1 cellular context compared by ENCODE assay signal in the genomic region with DNA sequence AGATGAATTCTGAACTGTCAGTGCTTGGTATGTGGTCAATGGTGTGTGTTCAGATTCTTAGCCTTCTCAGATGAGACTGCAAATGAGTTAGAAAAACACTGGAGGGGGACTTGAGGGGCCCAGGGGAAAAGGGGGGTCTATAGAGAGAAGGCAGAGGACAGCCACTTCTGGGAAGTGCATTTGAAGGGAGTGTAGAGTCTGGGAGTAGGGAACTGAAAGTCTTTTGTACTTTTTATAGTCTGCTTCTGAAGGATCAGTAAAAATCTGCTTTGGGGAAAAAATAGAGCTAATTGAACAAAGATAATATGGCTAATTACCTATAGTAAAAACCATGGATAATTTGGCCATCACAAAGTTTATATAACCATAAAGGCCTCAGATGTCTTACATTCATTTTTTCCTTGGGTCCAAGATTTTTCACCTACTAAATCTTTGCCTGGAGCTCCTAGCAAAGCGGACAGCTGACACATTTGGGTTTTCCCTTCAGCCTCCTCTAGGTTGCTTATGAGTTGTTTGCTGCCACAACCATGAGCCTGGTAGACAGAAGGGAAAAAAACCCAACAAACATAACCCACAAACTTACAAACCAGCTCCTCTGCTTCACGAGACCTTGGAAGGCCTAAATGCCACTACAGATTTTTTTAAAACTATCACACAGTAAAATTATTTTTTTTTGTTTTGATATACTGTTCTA.
TF ChIP-seq lines count a peak whose summit lies in the region.

No MANE protein-coding gene starts in this region.

TF ChIP-seq in GM12878, 131 proteins besides CTCF, POLR2A, EP300 and RAD21 (continued from another document and continues in another):
- TF ChIP-seq SKIL (IDR thresholded peaks at IDR 0.05; ENCODE audit: low read depth, poor library complexity, severe bottlenecking) (peak; percentile 67), HDGF (IDR thresholded peaks at IDR 0.05) (no peak), TCF12 (IDR thresholded peaks at IDR 0.05; ENCODE audit: low read depth, low read length) (peak; percentile 47; the same call in 1 of the 2 replicates), SMC3 (IDR thresholded peaks at IDR 0.05; ENCODE audit: borderline replicate concordance, low read length) (no peak), YBX1 (IDR thresholded peaks at IDR 0.05) (no peak), RCOR1 (conservative IDR thresholded peaks at IDR 0.05; ENCODE audit: low read depth, low read length) (no peak), SUZ12 (IDR thresholded peaks at IDR 0.05; ENCODE audit: unreplicated experiment) (no peak), FOXM1 (IDR thresholded peaks at IDR 0.05; ENCODE audit: low read depth, low read length) (peak; percentile 49; the same call in 1 of the 2 replicates), CBX5 (IDR thresholded peaks at IDR 0.05; ENCODE audit: low read depth) (no peak), CHD4 (IDR thresholded peaks at IDR 0.05) (no peak), RUNX3 (IDR thresholded peaks at IDR 0.05; ENCODE audit: low read length) (peak; percentile 86), ZSCAN29 (IDR thresholded peaks at IDR 0.05) (no peak), KLF5 (IDR thresholded peaks at IDR 0.05; ENCODE audit: partially characterized antibody) (no peak), PAX5 (IDR thresholded peaks at IDR 0.05; ENCODE audit: borderline replicate concordance, low read depth, low read length) (no peak), MEF2B (IDR thresholded peaks at IDR 0.05; ENCODE audit: partially characterized antibody, poor library complexity, severe bottlenecking) (peak; percentile 70), TAF1 (IDR thresholded peaks at IDR 0.05; ENCODE audit: borderline replicate concordance, low read depth, low read length) (no peak), PKNOX1 (IDR thresholded peaks at IDR 0.05) (no peak), IKZF1 (conservative IDR thresholded peaks at IDR 0.05) (peak; percentile 42; the same call in 1 of the 2 replicates), ATF7 (IDR thresholded peaks at IDR 0.05; ENCODE audit: low read depth) (no peak), CBFB (IDR thresholded peaks at IDR 0.05; ENCODE audit: low read depth) (no peak), CHD2 (IDR thresholded peaks at IDR 0.05; ENCODE audit: borderline replicate concordance, low read depth, low read length) (no peak), SPI1 (IDR thresholded peaks at IDR 0.05; ENCODE audit: borderline replicate concordance, insufficient read depth, low read depth, low read length) (peak; percentile 62), RELA (IDR thresholded peaks at IDR 0.05; ENCODE audit: borderline replicate concordance, partially characterized antibody) (no peak), MTA2 (IDR thresholded peaks at IDR 0.05; ENCODE audit: low read depth) (no peak), CREM (IDR thresholded peaks at IDR 0.05; ENCODE audit: low read depth) (peak; percentile 28; the same call in 1 of the 2 replicates), BCLAF1 (IDR thresholded peaks at IDR 0.05) (no peak), SMAD5 (IDR thresholded peaks at IDR 0.05; ENCODE audit: low read depth) (no peak), KAT2A (conservative IDR thresholded peaks at IDR 0.05; ENCODE audit: control insufficient read depth, low read depth, low read length) (no peak), CREB1 (IDR thresholded peaks at IDR 0.05; ENCODE audit: low read depth) (0 out of 2 replicates have a peak, but pooled peaks have one; percentile 27), CHD1 (IDR thresholded peaks at IDR 0.05; ENCODE audit: low read depth, low read length) (no peak), ZNF384 (IDR thresholded peaks at IDR 0.05; ENCODE audit: borderline replicate concordance, low read depth, low read length) (peak; percentile 26; the same call in 1 of the 2 replicates), RFX5 (IDR thresholded peaks at IDR 0.05; ENCODE audit: low read depth, low read length) (no peak), BMI1 (IDR thresholded peaks at IDR 0.05; ENCODE audit: borderline replicate concordance) (no peak), TARDBP (IDR thresholded peaks at IDR 0.05; ENCODE audit: borderline replicate concordance) (no peak), ZNF24 (IDR thresholded peaks at IDR 0.05) (peak; percentile 6; the same call in 1 of the 2 replicates)
- TF ChIP-seq, protein P1, sequence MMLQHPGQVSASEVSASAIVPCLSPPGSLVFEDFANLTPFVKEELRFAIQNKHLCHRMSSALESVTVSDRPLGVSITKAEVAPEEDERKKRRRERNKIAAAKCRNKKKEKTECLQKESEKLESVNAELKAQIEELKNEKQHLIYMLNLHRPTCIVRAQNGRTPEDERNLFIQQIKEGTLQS (IDR thresholded peaks at IDR 0.05; ENCODE audit: borderline replicate concordance, extremely low read depth, low read depth, low read length), result no peak
- TF ChIP-seq, protein P2, sequence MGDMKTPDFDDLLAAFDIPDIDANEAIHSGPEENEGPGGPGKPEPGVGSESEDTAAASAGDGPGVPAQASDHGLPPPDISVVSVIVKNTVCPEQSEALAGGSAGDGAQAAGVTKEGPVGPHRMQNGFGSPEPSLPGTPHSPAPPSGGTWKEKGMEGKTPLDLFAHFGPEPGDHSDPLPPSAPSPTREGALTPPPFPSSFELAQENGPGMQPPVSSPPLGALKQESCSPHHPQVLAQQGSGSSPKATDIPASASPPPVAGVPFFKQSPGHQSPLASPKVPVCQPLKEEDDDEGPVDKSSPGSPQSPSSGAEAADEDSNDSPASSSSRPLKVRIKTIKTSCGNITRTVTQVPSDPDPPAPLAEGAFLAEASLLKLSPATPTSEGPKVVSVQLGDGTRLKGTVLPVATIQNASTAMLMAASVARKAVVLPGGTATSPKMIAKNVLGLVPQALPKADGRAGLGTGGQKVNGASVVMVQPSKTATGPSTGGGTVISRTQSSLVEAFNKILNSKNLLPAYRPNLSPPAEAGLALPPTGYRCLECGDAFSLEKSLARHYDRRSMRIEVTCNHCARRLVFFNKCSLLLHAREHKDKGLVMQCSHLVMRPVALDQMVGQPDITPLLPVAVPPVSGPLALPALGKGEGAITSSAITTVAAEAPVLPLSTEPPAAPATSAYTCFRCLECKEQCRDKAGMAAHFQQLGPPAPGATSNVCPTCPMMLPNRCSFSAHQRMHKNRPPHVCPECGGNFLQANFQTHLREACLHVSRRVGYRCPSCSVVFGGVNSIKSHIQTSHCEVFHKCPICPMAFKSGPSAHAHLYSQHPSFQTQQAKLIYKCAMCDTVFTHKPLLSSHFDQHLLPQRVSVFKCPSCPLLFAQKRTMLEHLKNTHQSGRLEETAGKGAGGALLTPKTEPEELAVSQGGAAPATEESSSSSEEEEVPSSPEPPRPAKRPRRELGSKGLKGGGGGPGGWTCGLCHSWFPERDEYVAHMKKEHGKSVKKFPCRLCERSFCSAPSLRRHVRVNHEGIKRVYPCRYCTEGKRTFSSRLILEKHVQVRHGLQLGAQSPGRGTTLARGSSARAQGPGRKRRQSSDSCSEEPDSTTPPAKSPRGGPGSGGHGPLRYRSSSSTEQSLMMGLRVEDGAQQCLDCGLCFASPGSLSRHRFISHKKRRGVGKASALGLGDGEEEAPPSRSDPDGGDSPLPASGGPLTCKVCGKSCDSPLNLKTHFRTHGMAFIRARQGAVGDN (IDR thresholded peaks at IDR 0.05), result no peak; the same call in 1 of the 2 replicates
- TF ChIP-seq, protein P3, sequence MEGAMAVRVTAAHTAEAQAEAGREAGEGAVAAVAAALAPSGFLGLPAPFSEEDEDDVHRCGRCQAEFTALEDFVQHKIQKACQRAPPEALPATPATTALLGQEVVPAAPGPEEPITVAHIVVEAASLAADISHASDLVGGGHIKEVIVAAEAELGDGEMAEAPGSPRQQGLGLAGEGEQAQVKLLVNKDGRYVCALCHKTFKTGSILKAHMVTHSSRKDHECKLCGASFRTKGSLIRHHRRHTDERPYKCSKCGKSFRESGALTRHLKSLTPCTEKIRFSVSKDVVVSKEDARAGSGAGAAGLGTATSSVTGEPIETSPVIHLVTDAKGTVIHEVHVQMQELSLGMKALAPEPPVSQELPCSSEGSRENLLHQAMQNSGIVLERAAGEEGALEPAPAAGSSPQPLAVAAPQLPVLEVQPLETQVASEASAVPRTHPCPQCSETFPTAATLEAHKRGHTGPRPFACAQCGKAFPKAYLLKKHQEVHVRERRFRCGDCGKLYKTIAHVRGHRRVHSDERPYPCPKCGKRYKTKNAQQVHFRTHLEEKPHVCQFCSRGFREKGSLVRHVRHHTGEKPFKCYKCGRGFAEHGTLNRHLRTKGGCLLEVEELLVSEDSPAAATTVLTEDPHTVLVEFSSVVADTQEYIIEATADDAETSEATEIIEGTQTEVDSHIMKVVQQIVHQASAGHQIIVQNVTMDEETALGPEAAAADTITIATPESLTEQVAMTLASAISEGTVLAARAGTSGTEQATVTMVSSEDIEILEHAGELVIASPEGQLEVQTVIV (IDR thresholded peaks at IDR 0.05; ENCODE audit: borderline replicate concordance, partially characterized antibody), result no peak
- TF ChIP-seq, protein P4, sequence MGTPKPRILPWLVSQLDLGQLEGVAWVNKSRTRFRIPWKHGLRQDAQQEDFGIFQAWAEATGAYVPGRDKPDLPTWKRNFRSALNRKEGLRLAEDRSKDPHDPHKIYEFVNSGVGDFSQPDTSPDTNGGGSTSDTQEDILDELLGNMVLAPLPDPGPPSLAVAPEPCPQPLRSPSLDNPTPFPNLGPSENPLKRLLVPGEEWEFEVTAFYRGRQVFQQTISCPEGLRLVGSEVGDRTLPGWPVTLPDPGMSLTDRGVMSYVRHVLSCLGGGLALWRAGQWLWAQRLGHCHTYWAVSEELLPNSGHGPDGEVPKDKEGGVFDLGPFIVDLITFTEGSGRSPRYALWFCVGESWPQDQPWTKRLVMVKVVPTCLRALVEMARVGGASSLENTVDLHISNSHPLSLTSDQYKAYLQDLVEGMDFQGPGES (IDR thresholded peaks at IDR 0.05), result no peak
